In genomic region chr3:3551976-3552375, GRCh38 we compare ENCODE assay signal across 28 cellular contexts.
"Had no signal": no experiment of that assay in that cellular context is flagged by ENCODE, and none has a peak within 500 bp of the region (broad histone marks: within the 10 kb centered on the region; RNA-seq: fewer than 3 reads in every experiment).

No MANE protein-coding gene starts in this region.

- DNase-seq: activated B cell treated with CpG ODN at 0.5 μM for 24 hours; activated CD4-positive, alpha-beta T cell treated with anti-CD3 and anti-CD28 coated beads for 48 hours; activated CD4-positive, alpha-beta T cell treated with anti-CD3 and anti-CD28 coated beads, Interleukin-2, amount 50 U/mL, for 1 hour; activated CD4-positive, alpha-beta T cell treated with anti-CD3 and anti-CD28 coated beads, Interleukin-2, amount 50 U/mL, for 48 hours; activated CD8-positive, alpha-beta memory T cell treated with anti-CD3 and anti-CD28 coated beads for 24 hours; activated CD8-positive, alpha-beta T cell treated with anti-CD3 and anti-CD28 coated beads for 36 hours; activated effector memory CD4-positive, alpha-beta T cell treated with Interleukin-2 at 50 U/mL for 16 hours; activated gamma-delta T cell treated with Interleukin-2 at 50 U/mL for 16 hours; activated naive CD4-positive, alpha-beta T cell treated with anti-CD3 and anti-CD28 coated beads for 36 hours; activated naive CD8-positive, alpha-beta T cell treated with anti-CD3 and anti-CD28 coated beads for 36 hours; activated naive CD8-positive, alpha-beta T cell treated with anti-CD3 and anti-CD28 coated beads, Interleukin-2, amount 50 U/mL, for 24 hours; activated T-cell treated with anti-CD3 and anti-CD28 coated beads, Interleukin-2, amount 50 U/mL, for 4 hours; adrenal gland; amygdala; aorta; body of pancreas; central memory CD4-positive, alpha-beta T cell; cerebellar nuclear complex; colonic mucosa; effector CD8-positive, alpha-beta T cell; esophagus squamous epithelium; head of caudate nucleus; T-helper 1 cell; T-helper 17 cell; T1000; WERI-Rb-1 had no signal

- H3K9me3 ChIP-seq: body of pancreas, colonic mucosa, esophagus squamous epithelium had no signal

- H3K27ac ChIP-seq: adrenal gland, body of pancreas, cardiac muscle cell, colonic mucosa, epithelial cell of prostate, esophagus squamous epithelium, WERI-Rb-1 had no signal

- H3K36me3 ChIP-seq: adrenal gland, cardiac muscle cell, colonic mucosa, esophagus squamous epithelium, WERI-Rb-1 had no signal

- H3K4me1 ChIP-seq: adrenal gland, body of pancreas, colonic mucosa, esophagus squamous epithelium had no signal

- H3K27me3 ChIP-seq: adrenal gland, body of pancreas, cardiac muscle cell, colonic mucosa, esophagus squamous epithelium had no signal

- H3K4me3 ChIP-seq: adrenal gland, body of pancreas, cardiac muscle cell, colonic mucosa, esophagus squamous epithelium had no signal
